ENCODE assay signal across 8 cellular contexts in genomic region chr3:12810013-12810780, GRCh38. TPM values are rescaled to one million over a fixed set of nuclear protein-coding genes. Genes with fewer than 3 reads are reported as not detected.
DNase-seq lines count a peak whose midpoint lies in the region; ATAC-seq and TF ChIP-seq lines count a peak whose summit lies in the region.

No MANE protein-coding gene starts in this region.

- peak; percentile 95 for DNase-seq in DMS 273 (lab: John Stamatoyannopoulos, UW; ENCODE audit: unreplicated experiment)
- DNase-seq in HuH-7.5 (ENCODE audit: low spot score): peak; percentile 99
- DNase-seq in SK-MEL-5 (ENCODE audit: low read depth, low spot score): peak; percentile 93
- peak; percentile 95 for DNase-seq in activated naive CD4-positive, alpha-beta T cell treated with anti-CD3 and anti-CD28 coated beads, Interleukin-2, amount 50 U/mL, for 16 hours
- DNase-seq in glomerular visceral epithelial cell (ENCODE audit: extremely low spot score): peak; percentile 90
- DNase-seq in omental fat pad (ENCODE audit: low spot score): peak; percentile 98

- ATAC-seq in GM21528 (IDR thresholded peaks at IDR 0.05; ENCODE audit: low FRiP score, unreplicated experiment): peak; percentile 99
- ATAC-seq in omental fat pad (ENCODE audit: low FRiP score): peak; percentile 100

- H3K27ac ChIP-seq in temporal lobe (ENCODE audit: low read depth, low read length): peak overlapping the region; percentile 15

- in situ Hi-C loops in SK-MEL-5 (cut with HindIII; ENCODE audit: low pct_unique_long_range_greater_than_20kb, low sequenced_read_pairs): no loop called here

- peak in 1 of 3 donors; percentile 92 for TF ChIP-seq CTCF in omental fat pad (IDR thresholded peaks at IDR 0.05)

RNA-seq across cellular contexts. Expression of gene CAND2, which starts 13.7 kb away (rescaled TPM):
- total RNA-seq in SK-MEL-5 (2014; rRNA removed; shearing (Covaris generic)): 0.35 and 0.48 TPM in 2 replicates
- polyA plus RNA-seq in SK-MEL-5 (2015; cell fraction: cytosol; rRNA removed): 0.27 and 0.29 TPM in 2 replicates
- polyA plus RNA-seq in SK-MEL-5 (2015; cell fraction: nucleus; rRNA removed): 0.22 and 0.28 TPM in 2 replicates
- total RNA-seq in omental fat pad (1 to 10 TPM; 2.2 to 6.8 (median 4.9) TPM), temporal lobe (10.6 TPM)

RNA-seq across cellular contexts. Expression of gene RPL32, which starts 31.2 kb away (rescaled TPM):
- 3,441 and 3,581 TPM in 2 replicates for total RNA-seq in SK-MEL-5 (2014; rRNA removed; shearing (Covaris generic))
- polyA plus RNA-seq in SK-MEL-5 (2015; cell fraction: cytosol; rRNA removed): 1,229 and 1,284 TPM in 2 replicates
- polyA plus RNA-seq in SK-MEL-5 (2015; cell fraction: nucleus; rRNA removed): 323 and 338 TPM in 2 replicates
- total RNA-seq in omental fat pad (1,000 to 10,000 TPM in 1 of 4 donors, 100 to 1,000 TPM in 3; 796 to 1,017 (median 855) TPM), temporal lobe (1,323 TPM)

RNA-seq across cellular contexts. Expression of gene TMEM40, which starts 51.1 kb away (rescaled TPM):
- not detected in 2 replicates for total RNA-seq in SK-MEL-5 (2014; rRNA removed; shearing (Covaris generic))
- not detected in 2 replicates for polyA plus RNA-seq in SK-MEL-5 (2015; cell fraction: cytosol; rRNA removed)
- polyA plus RNA-seq in SK-MEL-5 (2015; cell fraction: nucleus; rRNA removed): not detected in 2 replicates
- not detected for total RNA-seq in omental fat pad
- not detected for total RNA-seq in temporal lobe

Comparison
In these comparisons a context has a peak if more than half of its experiments do, and no peak if none do; other contexts are left out.
1. Peak in every context shown above with its lines: DNase-seq, ATAC-seq and H3K27ac ChIP-seq.